Comparison of ENCODE assay signal across 22 cellular contexts in genomic region chr1:30705673-30706072, GRCh38. TPM values are rescaled to one million over a fixed set of nuclear protein-coding genes. Genes with fewer than 3 reads are reported as not detected.
"Had no signal": no experiment of that assay in that cellular context is flagged by ENCODE, and none has a peak within 500 bp of the region (broad histone marks: within the 10 kb centered on the region; RNA-seq: fewer than 3 reads in every experiment).

No MANE protein-coding gene starts in this region.

- ATAC-seq: activated CD4-positive, alpha-beta T cell treated with anti-CD3 and anti-CD28 coated beads for 36 hours; activated T-helper 17 cell treated with anti-CD3 and anti-CD28 coated beads, Interleukin-2, amount 50 U/mL, for 72 hours had no signal

- H3K4me2 ChIP-seq: SK-N-SH had no signal

- H3K27ac ChIP-seq: Peyer's patch, RWPE1, SJCRH30, WERI-Rb-1 had no signal

- H3K9ac ChIP-seq: SK-N-SH had no signal

- H3K4me3 ChIP-seq: MG63, Peyer's patch, SJCRH30 had no signal

- H3K27me3 ChIP-seq: MG63, Peyer's patch had no signal

- H3K9me3 ChIP-seq: MG63, Peyer's patch, SJCRH30, SK-N-SH had no signal

- DNase-seq: activated CD4-positive, alpha-beta memory T cell treated with anti-CD3 and anti-CD28 coated beads, Interleukin-2, amount 10 ng/mL, durations not matched to agents 7 days and 5 days; activated CD4-positive, alpha-beta T cell treated with anti-CD3 and anti-CD28 coated beads for 36 hours; activated CD4-positive, alpha-beta T cell treated with anti-CD3 and anti-CD28 coated beads, Interleukin-2, amount 50 U/mL, for 1 hour; activated gamma-delta T cell; activated naive CD4-positive, alpha-beta T cell treated with anti-CD3 and anti-CD28 coated beads for 36 hours; activated T-cell treated with anti-CD3 and anti-CD28 coated beads for 4 hours; activated T-cell treated with anti-CD3 and anti-CD28 coated beads, Interleukin-2, amount 50 U/mL, for 48 hours; MV-4-11; NCI-H1694; NCI-H2029 treated with DMSO at 0.1 percent for 48 hours; NCI-H526; OCI-M1; Peyer's patch; Right ventricle myocardium superior; SJCRH30; SK-N-SH; T-helper 1 cell; WERI-Rb-1 had no signal

- H3K36me3 ChIP-seq: MG63, Peyer's patch, SJCRH30, WERI-Rb-1 had no signal

RNA-seq across cellular contexts. Expression of gene MATN1, which starts 17.7 kb away (rescaled TPM):
- total RNA-seq: activated CD4-positive, alpha-beta memory T cell treated with anti-CD3 and anti-CD28 coated beads, Interleukin-2, amount 10 ng/mL, durations not matched to agents 7 days and 5 days; Peyer's patch; Right ventricle myocardium superior; T-helper 2 cell treated with Interferon-gamma antibody and Interleukin-4, amounts not matched to agents 100 ng/mL and 5 ng/mL, for 36 hours had no signal
